ENCODE assay signal across 31 cellular contexts in genomic region chr22:30702856-30703255, GRCh38.
"Had no signal": no experiment of that assay in that cellular context is flagged by ENCODE, and none has a peak within 500 bp of the region (broad histone marks: within the 10 kb centered on the region; RNA-seq: fewer than 3 reads in every experiment).

No MANE protein-coding gene starts in this region.

- H3K4me3 ChIP-seq: ascending aorta, cardiac muscle cell had no signal

- H3K9me3 ChIP-seq: ascending aorta had no signal

- FAIRE-seq: bronchial epithelial cell, TTC549 had no signal

- H3K27ac ChIP-seq: ascending aorta, cardiac muscle cell, VCaP had no signal

- ATAC-seq: activated CD8-positive, alpha-beta T cell treated with anti-CD3 and anti-CD28 coated beads for 36 hours; activated naive CD4-positive, alpha-beta T cell treated with anti-CD3 and anti-CD28 coated beads, Interleukin-2, amount 50 U/mL, for 72 hours; activated T-cell treated with anti-CD3 and anti-CD28 coated beads, Interleukin-2, amount 50 U/mL, for 4 hours; activated T-cell treated with anti-CD3 and anti-CD28 coated beads, Interleukin-2, amount 50 U/mL, for 72 hours; activated T-helper 17 cell treated with anti-CD3 and anti-CD28 coated beads, Interleukin-2, amount 50 U/mL, for 72 hours had no signal

- DNase-seq: activated B cell treated with CpG ODN at 0.5 μM for 24 hours; activated CD4-positive, alpha-beta memory T cell treated with anti-CD3 and anti-CD28 coated beads for 36 hours; activated CD4-positive, alpha-beta T cell treated with anti-CD3 and anti-CD28 coated beads for 4 hours; activated CD4-positive, alpha-beta T cell treated with anti-CD3 and anti-CD28 coated beads, Interleukin-2, amount 10 ng/mL, durations not matched to agents 24 days and 14 days; activated CD4-positive, alpha-beta T cell treated with anti-CD3 and anti-CD28 coated beads, Interleukin-2, amount 50 U/mL, for 1 hour; activated CD4-positive, alpha-beta T cell treated with anti-CD3 and anti-CD28 coated beads, Interleukin-2, amount 50 U/mL, for 4 hours; activated CD4-positive, CD25-positive, alpha-beta regulatory T cell treated with anti-CD3 and anti-CD28 coated beads, Interleukin-2, amount 50 U/mL, for 72 hours; activated CD8-positive, alpha-beta memory T cell treated with anti-CD3 and anti-CD28 coated beads, Interleukin-2, amount 50 U/mL, for 4 hours; activated CD8-positive, alpha-beta T cell treated with anti-CD3 and anti-CD28 coated beads for 36 hours; activated gamma-delta T cell treated with Interleukin-2 at 50 U/mL for 16 hours; activated naive CD4-positive, alpha-beta T cell; activated naive CD4-positive, alpha-beta T cell treated with anti-CD3 and anti-CD28 coated beads for 36 hours; activated naive CD4-positive, alpha-beta T cell treated with anti-CD3 and anti-CD28 coated beads, Interleukin-2, amount 50 U/mL, for 16 hours; activated naive CD8-positive, alpha-beta T cell treated with anti-CD3 and anti-CD28 coated beads for 36 hours; activated T-cell treated with anti-CD3 and anti-CD28 coated beads for 4 hours; activated T-cell treated with anti-CD3 and anti-CD28 coated beads, Interleukin-2, amount 50 U/mL, for 1 hour; activated T-cell treated with anti-CD3 and anti-CD28 coated beads, Interleukin-2, amount 50 U/mL, for 4 hours; activated T-cell treated with anti-CD3 and anti-CD28 coated beads, Interleukin-2, amount 50 U/mL, for 72 hours; amygdala; anterior cingulate cortex; cerebellar nuclear complex; T-helper 1 cell; T-helper 2 cell; T-helper 9 cell had no signal

- H3K27me3 ChIP-seq: ascending aorta, cardiac muscle cell had no signal

- H3K36me3 ChIP-seq: ascending aorta, cardiac muscle cell had no signal

- H3K4me1 ChIP-seq: ascending aorta had no signal
